8 cellular contexts compared by ENCODE assay signal in the genomic region with DNA sequence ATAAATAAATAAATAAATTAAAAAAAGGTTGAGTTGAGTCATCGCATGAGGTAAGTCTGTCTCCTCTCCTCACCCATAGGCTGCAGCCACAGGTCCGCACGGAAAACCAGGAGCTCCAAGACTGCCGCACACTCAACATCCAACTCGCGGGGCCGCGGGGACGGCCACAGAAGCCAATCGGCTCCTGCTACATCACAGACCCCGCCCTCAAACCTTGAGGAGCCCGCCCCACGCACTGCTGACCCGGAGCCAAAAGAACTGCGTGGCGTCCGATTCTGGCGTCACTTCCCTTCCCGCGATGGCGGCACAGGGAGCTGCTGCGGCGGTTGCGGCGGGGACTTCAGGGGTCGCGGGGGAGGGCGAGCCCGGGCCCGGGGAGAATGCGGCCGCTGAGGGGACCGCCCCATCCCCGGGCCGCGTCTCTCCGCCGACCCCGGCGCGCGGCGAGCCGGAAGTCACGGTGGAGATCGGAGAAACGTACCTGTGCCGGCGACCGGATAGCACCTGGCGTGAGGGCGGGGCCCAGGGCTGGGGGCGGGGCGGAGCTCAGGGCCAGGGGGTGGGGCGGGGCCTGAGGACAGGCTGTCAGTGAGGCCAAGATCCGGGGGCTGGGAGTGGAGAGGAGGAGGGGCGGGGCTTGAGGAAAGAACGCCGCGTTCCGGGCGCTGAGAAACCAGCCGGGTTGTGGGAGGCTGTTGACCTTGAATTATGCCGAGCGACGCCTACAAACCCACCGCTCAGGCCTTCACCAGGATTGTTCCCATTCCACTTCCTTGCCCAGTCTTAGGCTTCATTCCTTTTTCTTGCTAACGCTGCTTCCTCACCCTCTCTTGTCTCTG. TPM values are rescaled to one million over a fixed set of nuclear protein-coding genes. Genes with fewer than 3 reads are reported as not detected.
A peak's percentile ranks its signal among the peaks of the same experiment; 100 is the strongest.
DNase-seq lines count a peak whose midpoint lies in the region; ATAC-seq and TF ChIP-seq lines count a peak whose summit lies in the region.

A gene (plus strand): TSS at position 281 of the 839 bp plus-strand sequence. CDS start 18 bp downstream, at position 299.

- DNase-seq in CD14-positive monocyte (ENCODE audit: low spot score), result peak; percentile 99
- peak; percentile 99 for DNase-seq in NCI-H82 (lab: John Stamatoyannopoulos, UW)
- DNase-seq in activated CD4-positive, alpha-beta T cell treated with anti-CD3 and anti-CD28 coated beads, Interleukin-2, amount 50 U/mL, for 48 hours, result peak; percentile 98 to 99
- peak; percentile 98 to 99 (median 99) for DNase-seq in dorsolateral prefrontal cortex
- DNase-seq in right lobe of liver, result peak; percentile 98 to 99 (median 99)
- DNase-seq in stimulated activated CD4-positive, alpha-beta T cell treated with anti-CD3 and anti-CD28 coated beads, Interleukin-4, amount 100 ng/mL, for 4 hours, result peak; percentile 96 to 97

- peak; percentile 93 for TF ChIP-seq POLR2A in right lobe of liver (IDR thresholded peaks at IDR 0.05)

- intact Hi-C loops in CD14-positive monocyte (cut with micrococcal nuclease) (loop anchor here (1.0 to 10.0 kb wide), 7 partner anchors 12 to 757 kb away; a partner anchor contains a TSS), dorsolateral prefrontal cortex (cut with DNase I) (loop anchor here (1.0 to 10.0 kb wide), 5 partner anchors 24 to 340 kb away; a partner anchor contains a TSS), right lobe of liver (cut with DNase I) (no loop called here)

- 1% methylated on average over 15 of the region's 68 CpGs for WGBS in right lobe of liver (ENCODE audit: insufficient coverage, low coverage, low lambda C conversion rate, missing lambda C conversion rate)

- peaks cover 54% of the 10 kb centered on the region for H3K4me1 Mint-ChIP-seq in CD14-positive monocyte

- H3K4me3 Mint-ChIP-seq in CD14-positive monocyte, result peak within 1 kb of the TSS; percentile 91

- H3K4me3 ChIP-seq in dorsolateral prefrontal cortex, result peak within 1 kb of the TSS; percentile 31 to 92 (median 78)
- peak within 1 kb of the TSS; percentile 75 to 85 (median 76) for H3K4me3 ChIP-seq in right lobe of liver

- ATAC-seq in GM19397 (IDR thresholded peaks at IDR 0.05; ENCODE audit: unreplicated experiment) (peak; percentile 88), HG03571 (IDR thresholded peaks at IDR 0.05; ENCODE audit: unreplicated experiment) (peak; percentile 81), right lobe of liver (peak; percentile 90 to 97 (median 92))

- no peaks in the 10 kb centered on the region for H3K9me3 ChIP-seq in right lobe of liver

- H3K27ac Mint-ChIP-seq in CD14-positive monocyte, result peak within 1 kb of the TSS; percentile 97 to 100 (median 100)

- peaks cover 0 to 39% (median 21%) of the 10 kb centered on the region in 4 donors for H3K4me1 ChIP-seq in right lobe of liver

- peaks cover 0 to 3% (median 0%) of the 10 kb centered on the region in 7 donors for H3K9me3 Mint-ChIP-seq in CD14-positive monocyte

- H3K27me3 Mint-ChIP-seq in CD14-positive monocyte (ENCODE audit: low read depth in 3 of 3), result peaks cover 0 to 2% (median 0%) of the 10 kb centered on the region in 3 donors

- H3K27ac ChIP-seq in dorsolateral prefrontal cortex, result peak within 1 kb of the TSS; percentile 59 to 97 (median 92)
- H3K27ac ChIP-seq in right lobe of liver, result peak within 1 kb of the TSS; percentile 86 to 90 (median 90)

- H3K36me3 ChIP-seq in right lobe of liver, result peaks cover 0 to 26% (median 11%) of the 10 kb centered on the region in 4 donors

- peaks cover 36 to 49% of the 10 kb centered on the region in 2 donors for H3K36me3 Mint-ChIP-seq in CD14-positive monocyte

- TF ChIP-seq CTCF in CD14-positive monocyte (IDR thresholded peaks at IDR 0.05) (no peak), dorsolateral prefrontal cortex (IDR thresholded peaks at IDR 0.05 in 54 of 56, conservative IDR thresholded peaks at IDR 0.05 in 2 of 56; ENCODE audit: low read depth in 1 of 56, partially characterized antibody in 56 of 56) (peak in 6 of 56 donors; percentile 5 to 40 (median 16)), right lobe of liver (IDR thresholded peaks at IDR 0.05) (no peak)

- no peaks in the 10 kb centered on the region for H3K27me3 ChIP-seq in dorsolateral prefrontal cortex
- no peaks in the 10 kb centered on the region for H3K27me3 ChIP-seq in right lobe of liver

RNA-seq across cellular contexts. Expression of the gene that starts here (rescaled TPM):
- 10 to 100 TPM; 34.5 to 42.0 TPM for polyA plus RNA-seq in CD14-positive monocyte
- total RNA-seq in dorsolateral prefrontal cortex, result 10 to 100 TPM; 58.1 to 99.4 (median 78.1) TPM
- 10 to 100 TPM; 20.4 to 29.9 (median 25.2) TPM for total RNA-seq in right lobe of liver

Comparison
In these comparisons a context has a peak if more than half of its experiments do, and no peak if none do; other contexts are left out.
1. Peak in every context shown above with its lines: DNase-seq, ATAC-seq, H3K4me3 ChIP-seq and H3K27ac ChIP-seq.
2. intact Hi-C loops: an anchor here in CD14-positive monocyte (1.0 to 10.0 kb wide) and dorsolateral prefrontal cortex (1.0 to 10.0 kb wide); none called in right lobe of liver.